9 cellular contexts compared by ENCODE assay signal in genomic region chr7:7761974-7762769, GRCh38. TPM values are rescaled to one million over a fixed set of nuclear protein-coding genes. Genes with fewer than 3 reads are reported as not detected.
DNase-seq lines count a peak whose midpoint lies in the region; ATAC-seq and TF ChIP-seq lines count a peak whose summit lies in the region.
"Had no signal": no experiment of that assay in that cellular context is flagged by ENCODE, and none has a peak within 500 bp of the region (broad histone marks: within the 10 kb centered on the region; RNA-seq: fewer than 3 reads in every experiment).

No MANE protein-coding gene starts in this region.

- H3K4me3 Mint-ChIP-seq in activated B cell treated with CpG ODN at 0.5 μM for 24 hours: peak overlapping the region; percentile 88

- POLR2A ChIA-PET in AG04449 (lab: Yijun Ruan, JAX): no interaction called here
- POLR2A ChIA-PET in activated B cell treated with CpG ODN at 0.5 μM for 24 hours (lab: Charles Lee): interaction anchor here (1.1 to 2.6 kb wide), 4 partner anchors 9 to 208 kb away, joined by 3 to 6 read pairs (median 4); no protein-coding TSS in a partner anchor

- H3K4me3 ChIP-seq in AG04449 (ENCODE audit: low read depth, low read length): peak overlapping the region; percentile 53
- peak overlapping the region; percentile 40 for H3K4me3 ChIP-seq in smooth muscle cell

- no peaks in the 10 kb centered on the region for H4K20me1 ChIP-seq in smooth muscle cell (ENCODE audit: low read depth)

- H3K4me1 ChIP-seq in smooth muscle cell (ENCODE audit: low read depth): peaks cover 15% of the 10 kb centered on the region

- TF ChIP-seq CTCF in AG04449 (IDR thresholded peaks at IDR 0.05; ENCODE audit: insufficient read depth, low read length, missing control alignments) (no peak), activated B cell treated with CpG ODN at 0.5 μM for 24 hours (IDR thresholded peaks at IDR 0.05) (no peak), smooth muscle cell (IDR thresholded peaks at IDR 0.05; ENCODE audit: borderline replicate concordance, insufficient read depth, poor library complexity, severe bottlenecking) (no peak)

- 26% methylated on average over 9 of the region's 9 CpGs for WGBS in smooth muscle cell (ENCODE audit: low lambda C conversion rate)

- no peaks in the 10 kb centered on the region for H3K9me3 ChIP-seq in smooth muscle cell (replicated peaks; ENCODE audit: low read depth)

- no peaks in the 10 kb centered on the region for H3K9me3 Mint-ChIP-seq in activated B cell treated with CpG ODN at 0.5 μM for 24 hours

- CTCF ChIA-PET in AG04449 (lab: Yijun Ruan, JAX) (interaction anchor here (1.1 to 8.7 kb wide), 12 partner anchors 9 to 455 kb away, joined by 3 to 144 read pairs (median 4); no protein-coding TSS in a partner anchor), activated B cell treated with CpG ODN at 0.5 μM for 24 hours (lab: Charles Lee) (interaction anchor here (1.2 to 3.3 kb wide), 3 partner anchors 74 to 183 kb away, joined by 3 to 25 read pairs (median 3); no protein-coding TSS in a partner anchor)

- intact Hi-C loops in activated B cell treated with CpG ODN at 0.5 μM for 24 hours (cut with micrococcal nuclease): loop anchor here (1.0 to 5.0 kb wide), 12 partner anchors 10 to 455 kb away; partner anchors contain the start of genes GLCCI1, MIOS and UMAD1

- DNase-seq in AG04449 (ENCODE audit: low read depth, low spot score): peak; percentile 38
- no peak for DNase-seq in activated B cell treated with CpG ODN at 0.5 μM for 24 hours
- peak; percentile 11 for DNase-seq in germinal center (ENCODE audit: low spot score)
- no peak for DNase-seq in smooth muscle cell (lab: John Stamatoyannopoulos, UW; ENCODE audit: unreplicated experiment)
- no peak for DNase-seq in activated gamma-delta T cell treated with Interleukin-2 at 50 U/mL for 16 hours

- ATAC-seq in GM18517 (IDR thresholded peaks at IDR 0.05; ENCODE audit: unreplicated experiment) (peak; percentile 66), HG03135 (IDR thresholded peaks at IDR 0.05; ENCODE audit: unreplicated experiment) (peak; percentile 55), activated B cell treated with CpG ODN at 0.5 μM for 24 hours (ENCODE audit: low read depth) (peak; percentile 76), HG03025 (IDR thresholded peaks at IDR 0.05; ENCODE audit: low FRiP score, unreplicated experiment) (no peak)

- H3K27ac ChIP-seq in smooth muscle cell (ENCODE audit: low read depth): peak overlapping the region; percentile 84
- H3K27ac ChIP-seq: HL-60 had no signal

- H2AFZ ChIP-seq in smooth muscle cell (ENCODE audit: low read depth): peak overlapping the region; percentile 3

- peak overlapping the region; percentile 79 for H3K4me2 ChIP-seq in smooth muscle cell

- no peaks in the 10 kb centered on the region for H3K27me3 Mint-ChIP-seq in activated B cell treated with CpG ODN at 0.5 μM for 24 hours

- H3K27me3 ChIP-seq in smooth muscle cell (ENCODE audit: low read depth): no peaks in the 10 kb centered on the region

- peaks cover 3% of the 10 kb centered on the region for H3K79me2 ChIP-seq in smooth muscle cell (ENCODE audit: low read depth)

- peaks cover 34% of the 10 kb centered on the region for H3K4me1 Mint-ChIP-seq in activated B cell treated with CpG ODN at 0.5 μM for 24 hours

- H3K9ac ChIP-seq in smooth muscle cell (ENCODE audit: low read depth): peak overlapping the region; percentile 46

- H3K27ac Mint-ChIP-seq in activated B cell treated with CpG ODN at 0.5 μM for 24 hours: peak overlapping the region; percentile 87

- H3F3A ChIP-seq in smooth muscle cell (ENCODE audit: low read depth): peaks cover 17% of the 10 kb centered on the region

- no peaks in the 10 kb centered on the region for H3K36me3 Mint-ChIP-seq in activated B cell treated with CpG ODN at 0.5 μM for 24 hours (ENCODE audit: low read depth)

- H3K36me3 ChIP-seq in smooth muscle cell (ENCODE audit: low read depth): no peaks in the 10 kb centered on the region

RNA-seq across cellular contexts. Expression of gene RPA3, which starts 43.8 kb away (rescaled TPM):
- total RNA-seq in activated B cell treated with CpG ODN at 0.5 μM for 24 hours (64.9 and 83.2 TPM in 2 replicates), smooth muscle cell (27.6 and 37.2 TPM in 2 replicates)
- 63.7 and 75.4 TPM in 2 replicates for polyA plus RNA-seq in smooth muscle cell

Comparison
In these comparisons a context has a peak if more than half of its experiments do, and no peak if none do; other contexts are left out.
1. DNase-seq: peak in AG04449 (single experiment) and germinal center (single experiment); none in activated B cell treated with CpG ODN at 0.5 μM for 24 hours (single experiment), smooth muscle cell (single experiment) and activated gamma-delta T cell treated with Interleukin-2 at 50 U/mL for 16 hours (single experiment).